In the genomic region with DNA sequence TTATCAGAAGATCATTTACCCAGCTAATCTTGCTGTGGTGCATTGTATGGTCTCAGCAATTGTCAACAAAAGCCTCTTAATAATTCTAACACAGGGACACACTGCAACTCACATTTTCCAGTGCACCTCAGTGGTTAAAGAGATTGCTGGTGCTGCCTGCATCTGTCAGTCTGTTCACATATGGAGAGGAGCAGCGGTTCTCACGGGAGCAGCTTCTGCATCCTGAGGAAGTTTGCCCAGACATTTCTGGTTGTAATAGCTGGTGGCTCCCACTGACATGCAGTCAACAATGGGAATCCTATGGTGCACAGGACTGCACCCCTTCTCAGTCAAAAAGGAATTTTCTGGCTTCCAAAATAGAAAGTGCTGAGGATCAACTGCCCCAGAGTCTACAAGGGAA, we compare ENCODE assay signal across 25 cellular contexts. TPM values are rescaled to one million over a fixed set of nuclear protein-coding genes. Genes with fewer than 3 reads are reported as not detected.
A peak's percentile ranks its signal among the peaks of the same experiment; 100 is the strongest.
DNase-seq lines count a peak whose midpoint lies in the region; ATAC-seq, FAIRE-seq and TF ChIP-seq lines count a peak whose summit lies in the region.
"Had no signal": no experiment of that assay in that cellular context is flagged by ENCODE, and none has a peak within 500 bp of the region (broad histone marks: within the 10 kb centered on the region; RNA-seq: fewer than 3 reads in every experiment).

No MANE protein-coding gene starts in this region.

- POLR2A ChIA-PET in CD8-positive, alpha-beta memory T cell (lab: Charles Lee): no interaction called here

- H3K9me3 Mint-ChIP-seq in CD8-positive, alpha-beta memory T cell: no peaks in the 10 kb centered on the region
- H3K9me3 Mint-ChIP-seq: activated CD4-positive, alpha-beta T cell treated with anti-CD3 and anti-CD28 coated beads, Interleukin-2, amount 10 ng/mL, durations not matched to agents 24 days and 14 days; activated naive CD4-positive, alpha-beta T cell treated with anti-CD3 and anti-CD28 coated beads, Interleukin-2, amount 50 U/mL, for 72 hours; activated T-helper 17 cell treated with anti-CD3 and anti-CD28 coated beads, Interleukin-2, amount 50 U/mL, for 72 hours; GM23338; stimulated activated effector memory CD8-positive, alpha-beta T cell treated with anti-CD3 and anti-CD28 coated beads, Interleukin-12 subunit alpha, Interleukin-12 subunit beta, amount 100 ng/mL, for 72 hours had no signal

- peaks cover 67 to 93% (median 74%) of the 10 kb centered on the region in 3 donors for H3K4me1 Mint-ChIP-seq in CD8-positive, alpha-beta memory T cell

- ATAC-seq in pancreas (no peak), GM19463 (IDR thresholded peaks at IDR 0.05; ENCODE audit: unreplicated experiment) (no peak)
- ATAC-seq: activated naive CD4-positive, alpha-beta T cell treated with anti-CD3 and anti-CD28 coated beads, Interleukin-2, amount 50 U/mL, for 72 hours; activated T-helper 17 cell treated with anti-CD3 and anti-CD28 coated beads, Interleukin-2, amount 50 U/mL, for 72 hours; esophagus mucosa; GM23338; lower lobe of right lung; Right ventricle myocardium inferior; stimulated activated effector memory CD8-positive, alpha-beta T cell treated with anti-CD3 and anti-CD28 coated beads, Interleukin-12 subunit alpha, Interleukin-12 subunit beta, amount 100 ng/mL, for 72 hours had no signal

- H3K36me3 Mint-ChIP-seq in CD8-positive, alpha-beta memory T cell: peaks cover 0 to 49% (median 0%) of the 10 kb centered on the region in 3 donors
- H3K36me3 Mint-ChIP-seq: activated naive CD4-positive, alpha-beta T cell treated with anti-CD3 and anti-CD28 coated beads, Interleukin-2, amount 50 U/mL, for 72 hours had no signal

- TF ChIP-seq CTCF in pancreas (IDR thresholded peaks at IDR 0.05): no peak

- no peak overlapping the region for H3K27ac ChIP-seq in CD8-positive, alpha-beta memory T cell (ENCODE audit: low read depth, low read length)
- peak overlapping the region; percentile 25 to 64 (median 58) for H3K27ac ChIP-seq in pancreas
- H3K27ac ChIP-seq: lower lobe of right lung, vagina had no signal

- intact Hi-C loops in pancreas (cut with DNase I): no loop called here

- peaks cover 39% of the 10 kb centered on the region for H3K4me1 ChIP-seq in CD8-positive, alpha-beta memory T cell (ENCODE audit: insufficient read depth, low read length)
- peaks cover 52 to 88% (median 69%) of the 10 kb centered on the region in 3 donors for H3K4me1 ChIP-seq in pancreas

- no peaks in the 10 kb centered on the region for H3K9me3 ChIP-seq in CD8-positive, alpha-beta memory T cell (ENCODE audit: low read length)
- H3K9me3 ChIP-seq in pancreas: no peaks in the 10 kb centered on the region
- H3K9me3 ChIP-seq: lower lobe of right lung, vagina had no signal

- 24 to 30% methylated on average over 2 of the region's 2 CpGs for WGBS in pancreas, 2 donors

- peak overlapping the region in 6 of 8 donors; percentile 29 to 71 (median 56) for H3K27ac Mint-ChIP-seq in CD8-positive, alpha-beta memory T cell
- H3K27ac Mint-ChIP-seq: activated CD4-positive, alpha-beta T cell treated with anti-CD3 and anti-CD28 coated beads, Interleukin-2, amount 10 ng/mL, durations not matched to agents 24 days and 14 days; activated naive CD4-positive, alpha-beta T cell treated with anti-CD3 and anti-CD28 coated beads, Interleukin-2, amount 50 U/mL, for 72 hours; activated T-helper 17 cell treated with anti-CD3 and anti-CD28 coated beads, Interleukin-2, amount 50 U/mL, for 72 hours; stimulated activated effector memory CD8-positive, alpha-beta T cell treated with anti-CD3 and anti-CD28 coated beads, Interleukin-12 subunit alpha, Interleukin-12 subunit beta, amount 100 ng/mL, for 72 hours had no signal

- DNase-seq in CD8-positive, alpha-beta memory T cell: no peak
- peak; percentile 32 for DNase-seq in NCI-H2171 treated with DMSO at 0.1 percent for 48 hours (lab: John Stamatoyannopoulos, UW)
- DNase-seq in dermis blood vessel endothelial cell: peak; percentile 73
- no peak for DNase-seq in pancreas
- DNase-seq in NOMO-1 treated with DMSO at 0.1 percent for 48 hours (lab: John Stamatoyannopoulos, UW; ENCODE audit: unreplicated experiment): no peak
- no peak for DNase-seq in GM03348 (ENCODE audit: low spot score)
- DNase-seq: activated CD4-positive, alpha-beta T cell treated with anti-CD3 and anti-CD28 coated beads, Interleukin-2, amount 10 ng/mL, durations not matched to agents 24 days and 14 days; DMS79; effector CD8-positive, alpha-beta T cell; IMR-90; kidney; lower lobe of right lung; NCI-H1417 treated with DMSO at 0.1 percent for 48 hours; stimulated activated CD4-positive, alpha-beta T cell treated with anti-CD3 and anti-CD28 coated beads, Interleukin-2, amount 100 ng/mL, for 24 hours had no signal

- CTCF ChIA-PET in CD8-positive, alpha-beta memory T cell (lab: Charles Lee): no interaction called here

- no peak overlapping the region for H3K4me3 ChIP-seq in CD8-positive, alpha-beta memory T cell (ENCODE audit: low read length)
- no peak overlapping the region for H3K4me3 ChIP-seq in pancreas
- H3K4me3 ChIP-seq: GM23338, lower lobe of right lung, skin epidermis, vagina had no signal

- no peaks in the 10 kb centered on the region for H3K27me3 Mint-ChIP-seq in CD8-positive, alpha-beta memory T cell
- H3K27me3 Mint-ChIP-seq: activated CD4-positive, alpha-beta T cell treated with anti-CD3 and anti-CD28 coated beads, Interleukin-2, amount 10 ng/mL, durations not matched to agents 24 days and 14 days; activated T-helper 17 cell treated with anti-CD3 and anti-CD28 coated beads, Interleukin-2, amount 50 U/mL, for 72 hours had no signal

- no peak overlapping the region for H3K4me3 Mint-ChIP-seq in CD8-positive, alpha-beta memory T cell
- H3K4me3 Mint-ChIP-seq: activated CD4-positive, alpha-beta T cell treated with anti-CD3 and anti-CD28 coated beads, Interleukin-2, amount 10 ng/mL, durations not matched to agents 24 days and 14 days; activated T-helper 17 cell treated with anti-CD3 and anti-CD28 coated beads, Interleukin-2, amount 50 U/mL, for 72 hours; GM23338; stimulated activated effector memory CD8-positive, alpha-beta T cell treated with anti-CD3 and anti-CD28 coated beads, Interleukin-12 subunit alpha, Interleukin-12 subunit beta, amount 100 ng/mL, for 72 hours had no signal

- H3K36me3 ChIP-seq in CD8-positive, alpha-beta memory T cell (ENCODE audit: insufficient read depth, low read length): no peaks in the 10 kb centered on the region
- no peaks in the 10 kb centered on the region for H3K36me3 ChIP-seq in pancreas
- H3K36me3 ChIP-seq: lower lobe of right lung, vagina had no signal

- FAIRE-seq in pancreas (lab: Jason Lieb, UNC): no peak
- FAIRE-seq: GM12891, kidney, TTC549 had no signal

- no peaks in the 10 kb centered on the region for H3K27me3 ChIP-seq in CD8-positive, alpha-beta memory T cell (ENCODE audit: insufficient read depth, low read length, poor library complexity, severe bottlenecking)
- H3K27me3 ChIP-seq in pancreas: no peaks in the 10 kb centered on the region
- H3K27me3 ChIP-seq: vagina had no signal

RNA-seq across cellular contexts. Expression of a gene that starts 7.8 kb away (rescaled TPM):
- 10 to 100 TPM; 63.5 to 70.1 TPM for total RNA-seq in CD8-positive, alpha-beta memory T cell
- 52.3 TPM for polyA plus RNA-seq in CD8-positive, alpha-beta memory T cell
- total RNA-seq in dermis blood vessel endothelial cell: 32.1 and 41.4 TPM in 2 replicates
- 10 to 100 TPM; 47.4 to 93.3 (median 83.2) TPM for total RNA-seq in pancreas
- polyA plus RNA-seq in pancreas: 10 to 100 TPM; 42.4 to 53.3 TPM

RNA-seq across cellular contexts. Expression of a gene that starts 49.5 kb away (rescaled TPM):
- total RNA-seq in CD8-positive, alpha-beta memory T cell: 10 to 100 TPM; 15.8 to 17.9 TPM
- polyA plus RNA-seq in CD8-positive, alpha-beta memory T cell: 13.9 TPM
- 13.4 and 16.5 TPM in 2 replicates for total RNA-seq in dermis blood vessel endothelial cell
- total RNA-seq in pancreas: 10 to 100 TPM in 1 of 6 donors, 1 to 10 TPM in 5; 5.9 to 13.6 (median 8.0) TPM
- polyA plus RNA-seq in pancreas: 10 to 100 TPM; 21.8 to 34.0 TPM

RNA-seq across cellular contexts. Expression of a gene that starts 54.7 kb away (rescaled TPM):
- 10 to 100 TPM; 26.9 to 28.5 TPM for total RNA-seq in CD8-positive, alpha-beta memory T cell
- polyA plus RNA-seq in CD8-positive, alpha-beta memory T cell: 14.1 TPM
- 27.4 and 36.1 TPM in 2 replicates for total RNA-seq in dermis blood vessel endothelial cell
- total RNA-seq in pancreas: 10 to 100 TPM in 4 of 6 donors, 1 to 10 TPM in 2; 8.2 to 11.2 (median 10.9) TPM
- 10 to 100 TPM in 1 of 2 donors, 1 to 10 TPM in 1; 9.1 to 11.6 TPM for polyA plus RNA-seq in pancreas

RNA-seq across cellular contexts. Expression of a gene that starts 55.1 kb away (rescaled TPM):
- total RNA-seq in CD8-positive, alpha-beta memory T cell: 10 to 100 TPM; 58.5 to 60.1 TPM
- polyA plus RNA-seq in CD8-positive, alpha-beta memory T cell: 12.8 TPM
- 105 and 132 TPM in 2 replicates for total RNA-seq in dermis blood vessel endothelial cell
- 10 to 100 TPM; 15.6 to 38.2 (median 20.4) TPM for total RNA-seq in pancreas
- polyA plus RNA-seq in pancreas: 1 to 10 TPM; 5.9 to 8.7 TPM

Comparison
In these comparisons a context has a peak if more than half of its experiments do, and no peak if none do; other contexts are left out.
1. DNase-seq: peak in NCI-H2171 treated with DMSO at 0.1 percent for 48 hours (single experiment) and dermis blood vessel endothelial cell (single experiment); none in CD8-positive, alpha-beta memory T cell (0 of 5), pancreas (0 of 6), NOMO-1 treated with DMSO at 0.1 percent for 48 hours (single experiment) and GM03348 (single experiment).